Comparison of ENCODE assay signal across 10 cellular contexts in the genomic region with DNA sequence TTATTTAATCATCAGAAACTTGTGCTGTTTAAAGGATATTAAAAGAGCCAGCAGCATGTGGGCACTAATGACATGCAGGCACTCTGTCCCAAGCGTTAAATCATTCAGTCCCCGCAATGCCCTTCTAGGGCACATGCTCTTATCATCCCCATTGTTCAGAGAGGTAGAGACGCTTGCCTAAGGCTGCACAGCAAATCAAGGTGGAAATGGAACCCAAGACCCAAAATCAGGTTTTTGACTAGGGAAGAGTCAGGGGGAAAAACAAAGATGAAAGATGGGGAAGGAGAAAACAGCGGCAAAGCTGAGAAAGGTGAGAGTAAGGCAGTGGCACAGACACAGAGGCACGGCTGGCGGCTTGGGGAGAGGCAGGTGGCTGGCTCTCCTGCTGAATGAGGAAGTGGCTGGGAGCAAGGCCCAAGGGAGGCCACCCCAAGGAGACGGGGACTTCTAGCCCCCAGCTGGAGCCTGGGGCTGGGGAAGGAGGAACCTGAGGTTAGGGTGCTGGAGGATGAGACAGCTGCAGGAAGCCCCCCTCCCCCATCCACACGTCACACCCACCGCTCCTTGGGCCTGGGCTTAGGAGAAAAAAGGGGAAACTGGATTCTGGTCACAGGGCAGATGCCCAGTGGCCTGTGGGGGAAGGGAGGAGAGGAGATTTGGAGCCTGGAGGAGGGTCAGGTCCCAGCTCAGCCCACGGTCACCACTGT. TPM values are rescaled to one million over a fixed set of nuclear protein-coding genes. Genes with fewer than 3 reads are reported as not detected.
DNase-seq lines count a peak whose midpoint lies in the region; ATAC-seq, FAIRE-seq and TF ChIP-seq lines count a peak whose summit lies in the region.
"Had no signal": no experiment of that assay in that cellular context is flagged by ENCODE, and none has a peak within 500 bp of the region (broad histone marks: within the 10 kb centered on the region; RNA-seq: fewer than 3 reads in every experiment).

No MANE protein-coding gene starts in this region.

- no peak for DNase-seq in T-helper 1 cell
- DNase-seq in UCSD-AML1 (lab: John Stamatoyannopoulos, UW; ENCODE audit: unreplicated experiment): peak; percentile 96
- peak; percentile 93 to 96 for DNase-seq in left lung
- no peak for DNase-seq in thoracic aorta (ENCODE audit: low spot score)
- DNase-seq in HTR-8/SVneo (ENCODE audit: insufficient read length, low spot score): no peak
- DNase-seq in NCI-H128 (lab: John Stamatoyannopoulos, UW; ENCODE audit: unreplicated experiment): no peak
- no peak for DNase-seq in DMS79 treated with DMSO at 0.1 percent for 48 hours (lab: John Stamatoyannopoulos, UW)

- no peaks in the 10 kb centered on the region for H3K36me3 Mint-ChIP-seq in T-helper 1 cell treated with Interleukin-12 subunit alpha and Interleukin-12 subunit beta and Interleukin-4 antibody, amounts not matched to agents 30 μg/mL and 1 μg/mL, for 36 hours (ENCODE audit: low read depth)
- H3K36me3 Mint-ChIP-seq: brain had no signal

- intact Hi-C loops in left lung (cut with DNase I): no loop called here

- peaks cover 0 to 11% of the 10 kb centered on the region in 2 donors for H3K36me3 ChIP-seq in left lung
- no peaks in the 10 kb centered on the region for H3K36me3 ChIP-seq in thoracic aorta

- peaks cover 0 to 75% of the 10 kb centered on the region in 2 donors for H3K4me1 ChIP-seq in left lung
- H3K4me1 ChIP-seq in thoracic aorta (ENCODE audit: control insufficient read depth in 1 of 2, low read depth in 2 of 2): peaks cover 0 to 3% of the 10 kb centered on the region in 2 donors

- H3K4me3 ChIP-seq in left lung (peak overlapping the region in 1 of 2 donors; percentile 80), thoracic aorta (peak overlapping the region; percentile 24)

- H3K4me3 Mint-ChIP-seq in T-helper 1 cell treated with Interleukin-12 subunit alpha and Interleukin-12 subunit beta and Interleukin-4 antibody, amounts not matched to agents 30 μg/mL and 1 μg/mL, for 36 hours: no peak overlapping the region
- H3K4me3 Mint-ChIP-seq: brain had no signal

- peak overlapping the region; percentile 82 to 96 for H3K27ac ChIP-seq in left lung
- H3K27ac ChIP-seq in thoracic aorta: peak overlapping the region; percentile 17 to 59
- H3K27ac ChIP-seq: KMS-11 had no signal

- TF ChIP-seq CTCF in left lung (IDR thresholded peaks at IDR 0.05) (peak in 1 of 2 donors; percentile 14), thoracic aorta (IDR thresholded peaks at IDR 0.05) (no peak)

- peaks cover 20% of the 10 kb centered on the region for H3K4me1 Mint-ChIP-seq in T-helper 1 cell treated with Interleukin-12 subunit alpha and Interleukin-12 subunit beta and Interleukin-4 antibody, amounts not matched to agents 30 μg/mL and 1 μg/mL, for 36 hours (ENCODE audit: low read depth)
- H3K4me1 Mint-ChIP-seq: brain had no signal

- H3K9me3 Mint-ChIP-seq in T-helper 1 cell treated with Interleukin-12 subunit alpha and Interleukin-12 subunit beta and Interleukin-4 antibody, amounts not matched to agents 30 μg/mL and 1 μg/mL, for 36 hours: no peaks in the 10 kb centered on the region

- H3K27me3 ChIP-seq in left lung: no peaks in the 10 kb centered on the region
- no peaks in the 10 kb centered on the region for H3K27me3 ChIP-seq in thoracic aorta (replicated peaks; ENCODE audit: insufficient read depth)

- peak overlapping the region; percentile 71 for H3K27ac Mint-ChIP-seq in T-helper 1 cell treated with Interleukin-12 subunit alpha and Interleukin-12 subunit beta and Interleukin-4 antibody, amounts not matched to agents 30 μg/mL and 1 μg/mL, for 36 hours

- FAIRE-seq in HTR-8/SVneo (lab: Jason Lieb, UNC): no peak

- H3K27me3 Mint-ChIP-seq in T-helper 1 cell treated with Interleukin-12 subunit alpha and Interleukin-12 subunit beta and Interleukin-4 antibody, amounts not matched to agents 30 μg/mL and 1 μg/mL, for 36 hours (ENCODE audit: low read depth): no peaks in the 10 kb centered on the region

- H3K9me3 ChIP-seq in left lung (no peaks in the 10 kb centered on the region), thoracic aorta (no peaks in the 10 kb centered on the region)

- ATAC-seq in left lung (peak; percentile 83), thoracic aorta (ENCODE audit: insufficient number of reproducible peaks, low FRiP score, low read depth) (no peak)

RNA-seq across cellular contexts. Expression of gene TYROBP, which starts 1.0 kb away (rescaled TPM):
- total RNA-seq in left lung (100 to 1,000 TPM; 205 to 407 TPM), thoracic aorta (100 to 1,000 TPM; 155 to 247 TPM)

RNA-seq across cellular contexts. Expression of gene HCST, which starts 6.8 kb away (rescaled TPM):
- total RNA-seq in left lung: 10 to 100 TPM; 24.7 to 26.0 TPM
- 10 to 100 TPM in 1 of 2 donors, 1 to 10 TPM in 1; 4.5 to 13.2 TPM for total RNA-seq in thoracic aorta

RNA-seq across cellular contexts. Expression of gene NFKBID, which starts 8.8 kb away (rescaled TPM):
- total RNA-seq in left lung (10 to 100 TPM; 11.8 to 19.1 TPM), thoracic aorta (10 to 100 TPM in 1 of 2 donors, 1 to 10 TPM in 1; 5.4 to 32.6 TPM)

RNA-seq across cellular contexts. Expression of gene LRFN3, which starts 27.0 kb away (rescaled TPM):
- 10 to 100 TPM; 12.2 to 14.8 TPM for total RNA-seq in left lung
- total RNA-seq in thoracic aorta: 10 to 100 TPM; 14.3 to 26.7 TPM

RNA-seq across cellular contexts. Expression of gene APLP1, which starts 40.8 kb away (rescaled TPM):
- 1 to 10 TPM; 3.0 to 8.6 TPM for total RNA-seq in left lung
- total RNA-seq in thoracic aorta: 10 to 100 TPM; 28.1 to 47.2 TPM

Comparison
In these comparisons a context has a peak if more than half of its experiments do, and no peak if none do; other contexts are left out.
1. DNase-seq: peak in UCSD-AML1 (single experiment) and left lung (2 of 2); none in T-helper 1 cell (0 of 5), thoracic aorta (single experiment), HTR-8/SVneo (single experiment), NCI-H128 (single experiment) and DMS79 treated with DMSO at 0.1 percent for 48 hours (single experiment).